19 cellular contexts compared by ENCODE assay signal in the genomic region with DNA sequence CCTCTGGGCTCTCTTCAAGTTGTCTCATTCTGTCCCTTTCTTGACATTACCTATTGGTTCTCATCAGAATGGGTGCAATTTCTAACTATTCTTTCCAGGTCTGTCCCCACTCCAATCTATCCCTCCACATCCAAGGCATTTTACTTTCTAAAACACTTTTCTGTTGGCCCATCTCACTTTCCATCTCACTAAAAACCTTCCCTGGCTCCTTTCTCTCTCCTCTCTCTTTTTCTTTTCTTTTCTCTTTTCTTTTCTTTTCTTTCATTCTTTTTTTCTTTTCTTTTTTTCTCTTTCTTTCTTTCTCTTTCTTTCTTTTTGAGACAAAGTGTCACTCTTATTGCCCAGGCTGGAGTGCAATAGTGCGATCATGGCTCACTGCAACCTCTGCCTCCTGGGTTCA.
"Had no signal": no experiment of that assay in that cellular context is flagged by ENCODE, and none has a peak within 500 bp of the region (broad histone marks: within the 10 kb centered on the region; RNA-seq: fewer than 3 reads in every experiment).

No MANE protein-coding gene starts in this region.

- H3K36me3 Mint-ChIP-seq: activated CD4-positive, alpha-beta memory T cell treated with anti-CD3 and anti-CD28 coated beads for 36 hours; type B pancreatic cell had no signal

- H3K4me3 Mint-ChIP-seq: activated CD4-positive, alpha-beta memory T cell treated with anti-CD3 and anti-CD28 coated beads for 36 hours; brain; dendritic cell treated with granulocyte-macrophage colony-stimulating factor and Interleukin-4, amounts not matched to agents 40 ng/mL and 50 ng/mL, for 4 days; endodermal cell; type B pancreatic cell had no signal

- H3K9me3 ChIP-seq: left ventricle myocardium inferior, neutrophil, right atrium auricular region, suprapubic skin had no signal

- H3K4me1 ChIP-seq: right atrium auricular region had no signal

- H3K4me3 ChIP-seq: left ventricle myocardium inferior, right atrium auricular region, skin epidermis, suprapubic skin had no signal

- H3K9me3 Mint-ChIP-seq: activated CD4-positive, alpha-beta memory T cell treated with anti-CD3 and anti-CD28 coated beads for 36 hours; brain; dendritic cell treated with granulocyte-macrophage colony-stimulating factor and Interleukin-4, amounts not matched to agents 40 ng/mL and 50 ng/mL, for 4 days; endodermal cell; type B pancreatic cell had no signal

- DNase-seq: activated CD4-positive, alpha-beta memory T cell treated with anti-CD3 and anti-CD28 coated beads for 36 hours; activated CD4-positive, CD25-positive, alpha-beta regulatory T cell treated with anti-CD3 and anti-CD28 coated beads, Interleukin-2, amount 50 U/mL, for 72 hours; activated naive CD4-positive, alpha-beta T cell treated with Interleukin-2 at 50 U/mL for 16 hours; activated T-cell treated with anti-CD3 and anti-CD28 coated beads, Interleukin-2, amount 50 U/mL, for 48 hours; amygdala; cerebellar nuclear complex; endodermal cell; erythroblast; kidney; left ventricle myocardium inferior; mesenchymal stem cell; stimulated activated CD4-positive, alpha-beta T cell treated with anti-CD3 and anti-CD28 coated beads, Interleukin-4, amount 100 ng/mL, for 4 hours had no signal

- H3K36me3 ChIP-seq: left ventricle myocardium inferior, neutrophil, right atrium auricular region, suprapubic skin had no signal

- H3K27ac Mint-ChIP-seq: activated CD4-positive, alpha-beta memory T cell treated with anti-CD3 and anti-CD28 coated beads for 36 hours; dendritic cell treated with granulocyte-macrophage colony-stimulating factor and Interleukin-4, amounts not matched to agents 40 ng/mL and 50 ng/mL, for 4 days; endodermal cell; type B pancreatic cell had no signal

- H3K27me3 Mint-ChIP-seq: activated CD4-positive, alpha-beta memory T cell treated with anti-CD3 and anti-CD28 coated beads for 36 hours; dendritic cell treated with granulocyte-macrophage colony-stimulating factor and Interleukin-4, amounts not matched to agents 40 ng/mL and 50 ng/mL, for 4 days had no signal

- H3K27ac ChIP-seq: left ventricle myocardium inferior, neutrophil, right atrium auricular region, skin epidermis, suprapubic skin had no signal
